ENCODE assay signal across 15 cellular contexts in genomic region chr16:3575491-3575890, GRCh38. TPM values are rescaled to one million over a fixed set of nuclear protein-coding genes. Genes with fewer than 3 reads are reported as not detected.
DNase-seq lines count a peak whose midpoint lies in the region; FAIRE-seq and TF ChIP-seq lines count a peak whose summit lies in the region.
"Had no signal": no experiment of that assay in that cellular context is flagged by ENCODE, and none has a peak within 500 bp of the region (broad histone marks: within the 10 kb centered on the region; RNA-seq: fewer than 3 reads in every experiment).

No MANE protein-coding gene starts in this region.

- peak overlapping the region; percentile 94 for H3K27ac Mint-ChIP-seq in activated T-cell treated with anti-CD3 and anti-CD28 coated beads, Interleukin-2, amount 50 U/mL, for 24 hours
- H3K27ac Mint-ChIP-seq in stimulated activated naive CD8-positive, alpha-beta T cell treated with anti-CD3 and anti-CD28 coated beads, Interleukin-15, Interleukin-2, amounts not matched to agents 100 ng/mL and 50 ng/mL, for 24 hours: peak overlapping the region; percentile 63

- H3K27me3 ChIP-seq in colonic mucosa (no peaks in the 10 kb centered on the region), mesenchymal stem cell (ENCODE audit: control insufficient read depth in 1 of 2, insufficient read depth in 1 of 2, low read length in 2 of 2) (peaks cover 0 to 17% of the 10 kb centered on the region in 2 experiments), small intestine (ENCODE audit: control insufficient read depth in 2 of 2, insufficient read depth in 2 of 2, low read length in 2 of 2) (no peaks in the 10 kb centered on the region)
- H3K27me3 ChIP-seq: breast epithelium had no signal

- H3K4me3 ChIP-seq in OCI-LY7 (ENCODE audit: low read depth, low read length, poor library complexity, severe bottlenecking): peak overlapping the region; percentile 71
- H3K4me3 ChIP-seq in colonic mucosa: peak overlapping the region; percentile 23
- no peak overlapping the region for H3K4me3 ChIP-seq in mesenchymal stem cell (ENCODE audit: insufficient read depth in 1 of 2, low read depth in 1 of 2, low read length in 2 of 2)
- H3K4me3 ChIP-seq in small intestine (ENCODE audit: low read depth in 1 of 2, low read length in 2 of 2): peak overlapping the region in 1 of 2 donors; percentile 59
- H3K4me3 ChIP-seq: lung, sigmoid colon, suprapubic skin had no signal

- peak overlapping the region; percentile 94 for H3K27ac ChIP-seq in OCI-LY7 (ENCODE audit: low read depth, low read length, poor library complexity, severe bottlenecking)
- H3K27ac ChIP-seq in colonic mucosa: no peak overlapping the region
- H3K27ac ChIP-seq in mesenchymal stem cell (ENCODE audit: low read length, poor library complexity, severe bottlenecking): no peak overlapping the region
- H3K27ac ChIP-seq in small intestine (ENCODE audit: low read depth in 1 of 2, low read length in 1 of 2): no peak overlapping the region
- H3K27ac ChIP-seq: breast epithelium, sigmoid colon, suprapubic skin had no signal

- no peak for DNase-seq in activated T-cell treated with anti-CD3 and anti-CD28 coated beads, Interleukin-2, amount 50 U/mL, for 24 hours
- DNase-seq in activated T-cell treated with anti-CD3 and anti-CD28 coated beads for 4 hours (no peak), OCI-LY7 (ENCODE audit: low spot score) (no peak), colonic mucosa (no peak), germinal center (ENCODE audit: low spot score) (no peak), mesenchymal stem cell (no peak), small intestine (no peak)
- DNase-seq: effector CD4-positive, alpha-beta T cell; sigmoid colon had no signal

- no peak overlapping the region for H2BK120ac ChIP-seq in mesenchymal stem cell (ENCODE audit: low read depth, low read length)

- no peak overlapping the region for H3K14ac ChIP-seq in mesenchymal stem cell (ENCODE audit: low read length in 2 of 2)

- 86% methylated on average over 13 of the region's 13 CpGs for WGBS in mesenchymal stem cell
- 52 to 78% (median 70%) methylated on average over 10 to 13 of the region's 13 CpGs for WGBS in small intestine, 3 donors

- POLR2A ChIA-PET in OCI-LY7 (lab: Charles Lee): interaction anchor here (1.1 kb wide), 1 partner anchor 14 kb away, joined by 3 read pairs; no protein-coding TSS in a partner anchor

- no peaks in the 10 kb centered on the region for H3K79me1 ChIP-seq in mesenchymal stem cell (replicated peaks; ENCODE audit: low read length, poor library complexity, severe bottlenecking)

- H3K4me1 ChIP-seq in OCI-LY7 (ENCODE audit: insufficient read depth, low read length, poor library complexity, severe bottlenecking) (peaks cover 57% of the 10 kb centered on the region), colonic mucosa (no peaks in the 10 kb centered on the region), mesenchymal stem cell (ENCODE audit: control insufficient read depth, insufficient read depth, low read depth, low read length) (peaks cover 16% of the 10 kb centered on the region), small intestine (ENCODE audit: control insufficient read depth in 2 of 2, insufficient read depth in 1 of 2, low read depth in 1 of 2, low read length in 1 of 2) (no peaks in the 10 kb centered on the region)
- H3K4me1 ChIP-seq: breast epithelium had no signal

- TF ChIP-seq CTCF in OCI-LY7 (conservative IDR thresholded peaks at IDR 0.05; ENCODE audit: low read length) (no peak), colonic mucosa (IDR thresholded peaks at IDR 0.05) (no peak)

- no peak overlapping the region for H3K18ac ChIP-seq in mesenchymal stem cell (ENCODE audit: low read depth in 1 of 2, low read length in 2 of 2)

- no peak overlapping the region for H4K91ac ChIP-seq in mesenchymal stem cell (ENCODE audit: low read length)

- H3K9me3 ChIP-seq in OCI-LY7 (ENCODE audit: low read length): peaks cover 9% of the 10 kb centered on the region
- no peaks in the 10 kb centered on the region for H3K9me3 ChIP-seq in colonic mucosa
- H3K9me3 ChIP-seq in mesenchymal stem cell (ENCODE audit: control insufficient read depth, low read length): peaks cover 6% of the 10 kb centered on the region
- H3K9me3 ChIP-seq in small intestine (ENCODE audit: control insufficient read depth, low read depth): peaks cover 2% of the 10 kb centered on the region

- no peaks in the 10 kb centered on the region for H3K27me3 Mint-ChIP-seq in activated T-cell treated with anti-CD3 and anti-CD28 coated beads, Interleukin-2, amount 50 U/mL, for 24 hours
- H3K27me3 Mint-ChIP-seq in stimulated activated naive CD8-positive, alpha-beta T cell treated with anti-CD3 and anti-CD28 coated beads, Interleukin-15, Interleukin-2, amounts not matched to agents 100 ng/mL and 50 ng/mL, for 24 hours: no peaks in the 10 kb centered on the region

- H3K4me1 Mint-ChIP-seq in activated T-cell treated with anti-CD3 and anti-CD28 coated beads, Interleukin-2, amount 50 U/mL, for 24 hours (ENCODE audit: low read depth): peaks cover 55% of the 10 kb centered on the region
- peaks cover 63% of the 10 kb centered on the region for H3K4me1 Mint-ChIP-seq in stimulated activated naive CD8-positive, alpha-beta T cell treated with anti-CD3 and anti-CD28 coated beads, Interleukin-15, Interleukin-2, amounts not matched to agents 100 ng/mL and 50 ng/mL, for 24 hours (ENCODE audit: low read depth)

- peaks cover 3% of the 10 kb centered on the region for H3K9me3 Mint-ChIP-seq in activated T-cell treated with anti-CD3 and anti-CD28 coated beads, Interleukin-2, amount 50 U/mL, for 24 hours
- H3K9me3 Mint-ChIP-seq in stimulated activated naive CD8-positive, alpha-beta T cell treated with anti-CD3 and anti-CD28 coated beads, Interleukin-15, Interleukin-2, amounts not matched to agents 100 ng/mL and 50 ng/mL, for 24 hours: peaks cover 4% of the 10 kb centered on the region

- H3K9me2 ChIP-seq in OCI-LY7 (ENCODE audit: insufficient read depth, low read length): no peaks in the 10 kb centered on the region

- no peak overlapping the region for H4K8ac ChIP-seq in mesenchymal stem cell (ENCODE audit: low read length)

- no peak overlapping the region for H2BK5ac ChIP-seq in mesenchymal stem cell (ENCODE audit: low read depth, low read length, poor library complexity, severe bottlenecking)

- H3K9ac ChIP-seq in colonic mucosa (ENCODE audit: low read depth in 2 of 2, low read length in 2 of 2) (peak overlapping the region in 1 of 2 donors; percentile 3), mesenchymal stem cell (ENCODE audit: low read length) (no peak overlapping the region)

- intact Hi-C loops in OCI-LY7 (cut with micrococcal nuclease; ENCODE audit: unreplicated experiment): no loop called here
- intact Hi-C loops in colonic mucosa (cut with DNase I): no loop called here

- FAIRE-seq in small intestine (lab: Jason Lieb, UNC): no peak

- BruUV-seq in OCI-LY7 (replicated peaks; lab: Mats Ljungman, UMichigan): no TSS peak

- no peak overlapping the region for H2AK5ac ChIP-seq in mesenchymal stem cell (ENCODE audit: low read length, severe bottlenecking)

- H2AFZ ChIP-seq in OCI-LY7 (ENCODE audit: low read length): no peak overlapping the region
- H2AFZ ChIP-seq in mesenchymal stem cell (ENCODE audit: low read depth, low read length): no peak overlapping the region

- H3K79me2 ChIP-seq in OCI-LY7 (ENCODE audit: insufficient read depth, low read depth, low read length): peaks cover 71% of the 10 kb centered on the region

- no peak overlapping the region for H2BK12ac ChIP-seq in mesenchymal stem cell (ENCODE audit: low read length in 2 of 2)

- no peak overlapping the region for H3K4ac ChIP-seq in mesenchymal stem cell (ENCODE audit: low read depth in 1 of 2, low read length in 2 of 2)

- peak overlapping the region; percentile 95 for H3K4me3 Mint-ChIP-seq in activated T-cell treated with anti-CD3 and anti-CD28 coated beads, Interleukin-2, amount 50 U/mL, for 24 hours
- peak overlapping the region; percentile 93 for H3K4me3 Mint-ChIP-seq in stimulated activated naive CD8-positive, alpha-beta T cell treated with anti-CD3 and anti-CD28 coated beads, Interleukin-15, Interleukin-2, amounts not matched to agents 100 ng/mL and 50 ng/mL, for 24 hours

- peak overlapping the region; percentile 68 for H3K4me2 ChIP-seq in OCI-LY7 (ENCODE audit: low read length)
- H3K4me2 ChIP-seq in mesenchymal stem cell (ENCODE audit: low read length, poor library complexity, severe bottlenecking): no peak overlapping the region

- no peak overlapping the region for H3K23ac ChIP-seq in mesenchymal stem cell (ENCODE audit: low read length in 2 of 2)

- H2BK15ac ChIP-seq in mesenchymal stem cell (ENCODE audit: low read depth, poor library complexity, severe bottlenecking): no peak overlapping the region

- CTCF ChIA-PET in OCI-LY7 (lab: Charles Lee; ENCODE audit: unreplicated experiment): interaction anchor here (0.6 kb wide), 1 partner anchor 109 kb away, joined by 3 read pairs; no protein-coding TSS in a partner anchor

- peaks cover 29% of the 10 kb centered on the region for H3K36me3 Mint-ChIP-seq in activated T-cell treated with anti-CD3 and anti-CD28 coated beads, Interleukin-2, amount 50 U/mL, for 24 hours (ENCODE audit: low read depth)
- H3K36me3 Mint-ChIP-seq in stimulated activated naive CD8-positive, alpha-beta T cell treated with anti-CD3 and anti-CD28 coated beads, Interleukin-15, Interleukin-2, amounts not matched to agents 100 ng/mL and 50 ng/mL, for 24 hours (ENCODE audit: low read depth): peaks cover 13% of the 10 kb centered on the region

- H4K20me1 ChIP-seq in OCI-LY7 (ENCODE audit: insufficient read depth, low read length): no peaks in the 10 kb centered on the region

- H3K36me3 ChIP-seq in OCI-LY7 (ENCODE audit: insufficient read depth, low read length): peaks cover 52% of the 10 kb centered on the region
- H3K36me3 ChIP-seq in colonic mucosa: no peaks in the 10 kb centered on the region
- H3K36me3 ChIP-seq in mesenchymal stem cell (ENCODE audit: control insufficient read depth in 1 of 2, insufficient read depth in 2 of 2, low read depth in 1 of 2, low read length in 2 of 2): no peaks in the 10 kb centered on the region
- no peaks in the 10 kb centered on the region for H3K36me3 ChIP-seq in small intestine (ENCODE audit: control insufficient read depth in 2 of 2, insufficient read depth in 2 of 2, low read length in 2 of 2)
- H3K36me3 ChIP-seq: breast epithelium, sigmoid colon, suprapubic skin had no signal

RNA-seq across cellular contexts. Expression of gene NLRC3, which starts 1.7 kb away (rescaled TPM):
- total RNA-seq in OCI-LY7 (2014; rRNA removed; shearing (Covaris generic)): 42.7 and 50.6 TPM in 2 replicates
- total RNA-seq in OCI-LY7 (2022) (59.4 and 74.0 TPM in 2 replicates), colonic mucosa (1 to 10 TPM in 1 of 2 donors, under 1 TPM in 1; 0.93 to 2.0 TPM)
- polyA plus RNA-seq in mesenchymal stem cell (2013, experiment 1 of 2): 0.01 TPM
- polyA plus RNA-seq in mesenchymal stem cell (2013, experiment 2 of 2): not detected
- 1 to 10 TPM in 1 of 3 donors, under 1 TPM in 2; 0.67 to 1.1 (median 0.82) TPM for polyA plus RNA-seq in small intestine
- total RNA-seq: fibroblast of villous mesenchyme had no signal
- polyA plus RNA-seq: AG04450 had no signal

RNA-seq across cellular contexts. Expression of gene SLX4, which starts 35.9 kb away (rescaled TPM):
- 13.2 and 13.7 TPM in 2 replicates for total RNA-seq in OCI-LY7 (2014; rRNA removed; shearing (Covaris generic))
- total RNA-seq in OCI-LY7 (2022) (35.7 and 40.0 TPM in 2 replicates), colonic mucosa (1 to 10 TPM; 3.5 to 6.3 TPM)
- polyA plus RNA-seq in mesenchymal stem cell (2013, experiment 1 of 2): 2.8 TPM
- 2.5 TPM for polyA plus RNA-seq in mesenchymal stem cell (2013, experiment 2 of 2)
- polyA plus RNA-seq in small intestine: 1 to 10 TPM; 1.1 to 3.0 (median 2.5) TPM

Comparison
In these comparisons a context has a peak if more than half of its experiments do, and no peak if none do; other contexts are left out.
1. H3K4me3 ChIP-seq: peak in OCI-LY7 (single experiment) and colonic mucosa (single experiment); none in mesenchymal stem cell (0 of 2).
2. RNA of gene NLRC3, which starts 1.7 kb away (total RNA-seq): 42.7 to 74.0 TPM in OCI-LY7; 0.93 to 2.0 TPM in colonic mucosa; every median in the first group is over 10 times any median in the second.